In the genomic region with DNA sequence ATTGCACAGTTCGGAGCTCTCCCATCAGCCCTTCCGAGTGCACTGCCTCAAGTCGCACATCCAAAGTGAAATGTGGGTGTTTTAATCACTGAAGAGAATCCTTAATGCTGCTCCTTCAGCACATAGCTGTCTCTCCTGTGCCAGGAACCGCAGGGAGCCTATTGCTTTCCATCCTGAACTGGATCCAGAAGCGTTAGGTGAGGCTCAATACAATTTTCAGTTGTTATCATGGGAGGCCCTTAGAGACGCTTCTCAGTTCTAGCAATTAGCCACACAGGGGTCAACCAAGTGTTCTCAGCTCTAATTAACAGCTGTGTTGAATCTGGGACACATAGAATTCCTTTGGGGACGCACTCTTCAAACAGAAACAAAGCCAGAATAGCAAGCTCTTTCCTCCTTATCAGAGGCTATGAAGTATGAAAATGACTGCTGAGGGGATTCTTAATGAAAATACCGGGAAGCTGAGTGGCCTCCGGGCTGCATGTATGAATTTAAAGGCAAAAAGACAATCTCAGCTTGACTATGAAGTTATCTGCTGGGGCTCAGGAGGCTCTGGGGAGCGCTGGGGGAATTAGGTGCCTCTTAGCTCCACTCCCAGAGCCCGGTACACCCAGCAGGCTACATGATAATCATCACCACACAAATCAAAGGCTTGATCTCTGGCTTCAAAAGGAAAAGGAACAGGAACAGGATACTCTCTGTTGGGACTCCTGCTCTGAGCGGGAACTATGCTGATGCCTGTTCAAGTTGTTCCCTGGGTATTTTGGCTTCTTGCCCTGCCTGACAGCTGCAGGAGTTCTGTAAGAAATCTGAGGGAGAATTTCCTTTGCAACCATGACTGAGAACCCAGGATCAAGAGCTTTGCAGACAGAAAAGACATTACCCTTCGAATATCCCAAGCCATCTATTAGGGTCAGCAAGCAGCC, we compare ENCODE assay signal across 9 cellular contexts. TPM values are rescaled to one million over a fixed set of nuclear protein-coding genes. Genes with fewer than 3 reads are reported as not detected.
DNase-seq lines count a peak whose midpoint lies in the region; ATAC-seq and TF ChIP-seq lines count a peak whose summit lies in the region.
"Had no signal": no experiment of that assay in that cellular context is flagged by ENCODE, and none has a peak within 500 bp of the region (broad histone marks: within the 10 kb centered on the region; RNA-seq: fewer than 3 reads in every experiment).

No MANE protein-coding gene starts in this region.

- H3K36me3 Mint-ChIP-seq in MCF 10A (ENCODE audit: insufficient read depth, unreplicated experiment) (no peaks in the 10 kb centered on the region), nephron progenitor cell (ENCODE audit: low read depth) (no peaks in the 10 kb centered on the region)
- H3K36me3 Mint-ChIP-seq: activated naive CD8-positive, alpha-beta T cell had no signal

- POLR2A ChIA-PET in MCF 10A (lab: Yijun Ruan, JAX): no interaction called here

- TF ChIP-seq CTCF in breast epithelium (IDR thresholded peaks at IDR 0.05) (no peak), MCF 10A (IDR thresholded peaks at IDR 0.05; ENCODE audit: unreplicated experiment) (no peak), nephron progenitor cell (IDR thresholded peaks at IDR 0.05) (no peak)

- intact Hi-C loops in breast epithelium (cut with DNase I; ENCODE audit: low total_unique reads): no loop called here
- intact Hi-C loops in MCF 10A (cut with micrococcal nuclease): no loop called here

- no peak for TF ChIP-seq POLR2A in breast epithelium (IDR thresholded peaks at IDR 0.05)

- H3K27ac ChIP-seq in breast epithelium: peak overlapping the region; percentile 72 to 80

- H3K9me3 Mint-ChIP-seq in MCF 10A (ENCODE audit: unreplicated experiment): no peaks in the 10 kb centered on the region
- peaks cover 10% of the 10 kb centered on the region for H3K9me3 Mint-ChIP-seq in nephron progenitor cell

- no peaks in the 10 kb centered on the region for H3K4me1 Mint-ChIP-seq in MCF 10A (ENCODE audit: insufficient read depth, unreplicated experiment)
- peaks cover 27% of the 10 kb centered on the region for H3K4me1 Mint-ChIP-seq in nephron progenitor cell

- no peak overlapping the region for H3K4me3 Mint-ChIP-seq in MCF 10A (ENCODE audit: unreplicated experiment)
- no peak overlapping the region for H3K4me3 Mint-ChIP-seq in nephron progenitor cell
- H3K4me3 Mint-ChIP-seq: activated naive CD8-positive, alpha-beta T cell had no signal

- H3K36me3 ChIP-seq in breast epithelium: no peaks in the 10 kb centered on the region

- ATAC-seq in HG02610 (IDR thresholded peaks at IDR 0.05; ENCODE audit: unreplicated experiment): no peak
- ATAC-seq in GM18873 (IDR thresholded peaks at IDR 0.05; ENCODE audit: low FRiP score, unreplicated experiment): no peak

- H3K27ac Mint-ChIP-seq in MCF 10A (ENCODE audit: low read depth, unreplicated experiment) (no peak overlapping the region), nephron progenitor cell (peak overlapping the region; percentile 40)
- H3K27ac Mint-ChIP-seq: activated naive CD8-positive, alpha-beta T cell had no signal

- CTCF ChIA-PET in MCF 10A (lab: Yijun Ruan, JAX): interaction anchor here (1.1 to 1.7 kb wide), 2 partner anchors 13 to 392 kb away, joined by 3 to 10 read pairs; no protein-coding TSS in a partner anchor

- H3K27me3 ChIP-seq in breast epithelium: no peaks in the 10 kb centered on the region

- H3K9me3 ChIP-seq in breast epithelium: no peaks in the 10 kb centered on the region

- H3K27me3 Mint-ChIP-seq in MCF 10A (ENCODE audit: insufficient read depth, unreplicated experiment): no peaks in the 10 kb centered on the region
- H3K27me3 Mint-ChIP-seq in nephron progenitor cell (ENCODE audit: low read depth, poor library complexity): no peaks in the 10 kb centered on the region
- H3K27me3 Mint-ChIP-seq: activated naive CD8-positive, alpha-beta T cell had no signal

- no TSS peak for BruUV-seq in MCF 10A (replicated peaks; lab: Mats Ljungman, UMichigan)

- H3K4me1 ChIP-seq in breast epithelium: peaks cover 0 to 4% of the 10 kb centered on the region in 2 donors

- H3K4me3 ChIP-seq in breast epithelium: peak overlapping the region in 2 of 3 donors; percentile 17 to 40

- DNase-seq in breast epithelium (ENCODE audit: low spot score in 2 of 2): peak; percentile 50 to 60
- no peak for DNase-seq in MCF 10A (ENCODE audit: unreplicated experiment)
- DNase-seq in fibroblast of gingiva (ENCODE audit: low read depth): peak; percentile 73
- DNase-seq in nephron progenitor cell: no peak
- DNase-seq in iPS-NIHi7 (ENCODE audit: extremely low spot score): no peak
- DNase-seq in GM19240 (ENCODE audit: insufficient read length, low spot score): no peak

RNA-seq across cellular contexts. Expression of a gene that starts 55.4 kb away (rescaled TPM):
- total RNA-seq in breast epithelium (10 to 100 TPM; 66.4 to 83.4 (median 69.2) TPM), MCF 10A (2022) (15.4 and 15.8 TPM in 2 replicates)

Comparison
In these comparisons a context has a peak if more than half of its experiments do, and no peak if none do; other contexts are left out.
1. DNase-seq: peak in breast epithelium (2 of 2) and fibroblast of gingiva (single experiment); none in MCF 10A (single experiment), nephron progenitor cell (single experiment), iPS-NIHi7 (single experiment) and GM19240 (single experiment).